In genomic region chr13:36029171-36029570, GRCh38 we compare ENCODE assay signal across 13 cellular contexts.
A peak's percentile ranks its signal among the peaks of the same experiment; 100 is the strongest.
DNase-seq lines count a peak whose midpoint lies in the region; ATAC-seq and TF ChIP-seq lines count a peak whose summit lies in the region.
"Had no signal": no experiment of that assay in that cellular context is flagged by ENCODE, and none has a peak within 500 bp of the region (broad histone marks: within the 10 kb centered on the region; RNA-seq: fewer than 3 reads in every experiment).

No MANE protein-coding gene starts in this region.

- H3K4me1 ChIP-seq in fibroblast of lung (ENCODE audit: control insufficient read depth, extremely low read depth, insufficient read depth, low read length): peaks cover 2% of the 10 kb centered on the region

- no peaks in the 10 kb centered on the region for H3K27me3 ChIP-seq in fibroblast of lung (ENCODE audit: control insufficient read depth, insufficient read depth, low read length)

- peak; percentile 51 for DNase-seq in LHCN-M2 (ENCODE audit: low read depth)
- peak; percentile 65 to 74 for DNase-seq in fibroblast of lung (ENCODE audit: low read depth in 2 of 2)
- no peak for DNase-seq in HuH-7.5 (ENCODE audit: low spot score)
- no peak for DNase-seq in islet precursor cell
- no peak for DNase-seq in sciatic nerve (ENCODE audit: low spot score)
- DNase-seq in stimulated activated CD4-positive, alpha-beta T cell treated with anti-CD3 and anti-CD28 coated beads, Interleukin-1b, Interleukin-23, amount 100 ng/mL, for 48 hours: no peak
- DNase-seq: activated CD4-positive, alpha-beta memory T cell treated with anti-CD3 and anti-CD28 coated beads for 36 hours; NCI-H187 treated with DMSO at 0.1 percent for 48 hours; NCI-H82; nephron progenitor cell had no signal

- ATAC-seq in sciatic nerve: no peak

- H3K9me3 ChIP-seq in fibroblast of lung (ENCODE audit: control insufficient read depth, insufficient read depth, low read depth, low read length): no peaks in the 10 kb centered on the region

- no peak overlapping the region for H3K4me3 ChIP-seq in fibroblast of lung (replicated peaks in 1 of 4; ENCODE audit: control extremely low read depth in 1 of 4, insufficient read depth in 1 of 4, low read depth in 3 of 4, low read length in 4 of 4)
- H3K4me3 ChIP-seq: coronary artery had no signal

- H2AFZ ChIP-seq in fibroblast of lung (ENCODE audit: low read length): no peak overlapping the region

- intact Hi-C loops in sciatic nerve (cut with DNase I): no loop called here

- TF ChIP-seq CTCF in C4-2B (conservative IDR thresholded peaks at IDR 0.05): no peak
- no peak for TF ChIP-seq CTCF in VCaP (conservative IDR thresholded peaks at IDR 0.05)
- TF ChIP-seq CTCF in fibroblast of lung (conservative IDR thresholded peaks at IDR 0.05 in 1 of 2, IDR thresholded peaks at IDR 0.05 in 1 of 2; ENCODE audit: low read depth in 1 of 2, low read length in 2 of 2): no peak

- no peaks in the 10 kb centered on the region for H4K20me1 ChIP-seq in fibroblast of lung (ENCODE audit: control insufficient read depth, extremely low read depth, insufficient read depth, low read length)

- no peak overlapping the region for H3K4me2 ChIP-seq in fibroblast of lung (ENCODE audit: extremely low read depth, insufficient read depth, low read length)

- H3K79me2 ChIP-seq in fibroblast of lung (ENCODE audit: control insufficient read depth, insufficient read depth, low read length): no peaks in the 10 kb centered on the region

- H3K36me3 ChIP-seq in fibroblast of lung (ENCODE audit: control insufficient read depth, insufficient read depth, low read length): no peaks in the 10 kb centered on the region

- H3K27ac ChIP-seq in C4-2B (peak overlapping the region; percentile 33; the same call in 1 of the 2 replicates), VCaP (peak overlapping the region; percentile 31), fibroblast of lung (ENCODE audit: insufficient read depth, low read length) (no peak overlapping the region)
- H3K27ac ChIP-seq: coronary artery had no signal

- no peak overlapping the region for H3K9ac ChIP-seq in fibroblast of lung (ENCODE audit: insufficient read depth, low read length)

Comparison
In these comparisons a context has a peak if more than half of its experiments do, and no peak if none do; other contexts are left out.
1. DNase-seq: peak in LHCN-M2 (single experiment) and fibroblast of lung (2 of 2); none in HuH-7.5 (single experiment), islet precursor cell (single experiment), sciatic nerve (single experiment) and stimulated activated CD4-positive, alpha-beta T cell treated with anti-CD3 and anti-CD28 coated beads, Interleukin-1b, Interleukin-23, amount 100 ng/mL, for 48 hours (single experiment).